ENCODE assay signal across 31 cellular contexts in genomic region chr3:159058859-159059258, GRCh38. TPM values are rescaled to one million over a fixed set of nuclear protein-coding genes. Genes with fewer than 3 reads are reported as not detected.
"Had no signal": no experiment of that assay in that cellular context is flagged by ENCODE, and none has a peak within 500 bp of the region (broad histone marks: within the 10 kb centered on the region; RNA-seq: fewer than 3 reads in every experiment).

No MANE protein-coding gene starts in this region.

- H3K27me3 Mint-ChIP-seq: dendritic cell treated with granulocyte-macrophage colony-stimulating factor and Interleukin-4, amounts not matched to agents 40 ng/mL and 50 ng/mL, for 4 days; effector memory CD8-positive, alpha-beta T cell; naive B cell had no signal

- H3K4me1 Mint-ChIP-seq: mesothelial cell of epicardium; naive B cell; naive thymus-derived CD8-positive, alpha-beta T cell had no signal

- H3K27me3 ChIP-seq: esophagus squamous epithelium, gastrocnemius medialis, heart right ventricle, left lung had no signal

- H3K9me3 Mint-ChIP-seq: dendritic cell treated with granulocyte-macrophage colony-stimulating factor and Interleukin-4, amounts not matched to agents 40 ng/mL and 50 ng/mL, for 4 days; endodermal cell; mesothelial cell of epicardium had no signal

- H3K27ac Mint-ChIP-seq: dendritic cell treated with granulocyte-macrophage colony-stimulating factor and Interleukin-4, amounts not matched to agents 40 ng/mL and 50 ng/mL, for 4 days; effector memory CD8-positive, alpha-beta T cell; endodermal cell; mesothelial cell of epicardium; naive B cell; naive thymus-derived CD8-positive, alpha-beta T cell had no signal

- H3K36me3 Mint-ChIP-seq: mesothelial cell of epicardium; naive B cell; naive thymus-derived CD8-positive, alpha-beta T cell had no signal

- H3K4me3 ChIP-seq: esophagus squamous epithelium, gastrocnemius medialis, heart right ventricle, left lung, lower lobe of right lung, mucosa of descending colon had no signal

- DNase-seq: cortex of kidney; effector CD8-positive, alpha-beta T cell; effector memory CD8-positive, alpha-beta T cell; endodermal cell; erythroblast; esophagus squamous epithelium; foreskin fibroblast; foreskin melanocyte; gastrocnemius medialis; glutamatergic neuron; head of caudate nucleus; heart right ventricle; hippocampal formation; left cardiac atrium; left lung; left ventricle myocardium superior; lower lobe of right lung; mesenchymal stem cell; mucosa of descending colon; naive B cell; naive thymus-derived CD8-positive, alpha-beta T cell had no signal

- ATAC-seq: effector memory CD8-positive, alpha-beta T cell; esophagus mucosa; gastrocnemius medialis; heart right ventricle; left cardiac atrium; left lung; left ventricle myocardium superior; lower lobe of right lung; mucosa of descending colon; naive thymus-derived CD8-positive, alpha-beta T cell had no signal

- H3K4me3 Mint-ChIP-seq: dendritic cell treated with granulocyte-macrophage colony-stimulating factor and Interleukin-4, amounts not matched to agents 40 ng/mL and 50 ng/mL, for 4 days; effector memory CD8-positive, alpha-beta T cell; endodermal cell; mesothelial cell of epicardium; naive B cell; naive thymus-derived CD8-positive, alpha-beta T cell had no signal

- H3K4me1 ChIP-seq: esophagus squamous epithelium, gastrocnemius medialis, left lung, lower lobe of right lung had no signal

- H3K36me3 ChIP-seq: esophagus squamous epithelium, gastrocnemius medialis, heart right ventricle, left lung, lower lobe of right lung had no signal

- H3K9me3 ChIP-seq: esophagus squamous epithelium, gastrocnemius medialis, heart right ventricle, left lung, lower lobe of right lung, mucosa of descending colon had no signal

- H3K27ac ChIP-seq: epithelial cell of prostate, esophagus squamous epithelium, gastrocnemius medialis, heart right ventricle, left lung, lower lobe of right lung had no signal

RNA-seq across cellular contexts. Expression of gene IQCJ, which starts 10.3 kb away (rescaled TPM):
- total RNA-seq: dermis microvascular lymphatic vessel endothelial cell; endodermal cell; esophagus mucosa; esophagus squamous epithelium; gastrocnemius medialis; glomerular endothelial cell; kidney epithelial cell; left lung; lower lobe of right lung; lung microvascular endothelial cell; mesenteric fat pad; mesothelial cell of epicardium; naive thymus-derived CD8-positive, alpha-beta T cell had no signal
- polyA plus RNA-seq: keratinocyte; naive thymus-derived CD8-positive, alpha-beta T cell had no signal
